In the genomic region with DNA sequence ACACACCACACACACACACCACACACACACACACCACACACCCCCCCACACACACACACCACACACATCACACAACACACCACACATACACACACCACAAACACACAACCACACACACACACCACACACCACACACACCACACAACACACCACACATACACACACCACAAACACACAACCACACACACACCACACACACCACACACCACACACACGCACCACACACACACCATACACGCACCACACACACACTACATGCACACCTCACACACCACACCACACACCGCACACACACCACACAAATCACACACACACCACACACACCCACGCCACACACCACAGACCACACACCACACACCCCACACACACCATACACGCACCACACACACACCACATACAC, we compare ENCODE assay signal across 17 cellular contexts.
DNase-seq lines count a peak whose midpoint lies in the region; TF ChIP-seq lines count a peak whose summit lies in the region.
"Had no signal": no experiment of that assay in that cellular context is flagged by ENCODE, and none has a peak within 500 bp of the region (broad histone marks: within the 10 kb centered on the region; RNA-seq: fewer than 3 reads in every experiment).

No MANE protein-coding gene starts in this region.

- DNase-seq in GM06990 (ENCODE audit: extremely low read depth, insufficient read length) (peak; percentile 42), MG63 (peak; percentile 23), endothelial cell (ENCODE audit: low spot score) (no peak), progenitor cell of endocrine pancreas (ENCODE audit: low spot score, unreplicated experiment) (no peak), HuH-7.5 (ENCODE audit: low spot score) (no peak), COLO829 (ENCODE audit: low spot score) (no peak), NCI-H510A treated with DMSO at 0.1 percent for 48 hours (lab: John Stamatoyannopoulos, UW) (no peak)
- DNase-seq: activated gamma-delta T cell, anterior cingulate cortex, endodermal cell, hypothalamus, NCI-H2171, NCI-H774, PC-3, SJCRH30 had no signal

- H3K9me3 Mint-ChIP-seq in endothelial cell (ENCODE audit: unreplicated experiment) = no peaks in the 10 kb centered on the region
- no peaks in the 10 kb centered on the region for H3K9me3 Mint-ChIP-seq in progenitor cell of endocrine pancreas (ENCODE audit: low read depth)
- H3K9me3 Mint-ChIP-seq: endodermal cell; neural progenitor cell; stimulated activated naive CD8-positive, alpha-beta T cell treated with anti-CD3 and anti-CD28 coated beads, Interleukin-15, Interleukin-2, amounts not matched to agents 100 ng/mL and 50 ng/mL, for 24 hours had no signal

- H3K4me3 ChIP-seq in GM06990 (replicated peaks; ENCODE audit: low read depth, low read length) (no peak overlapping the region), MG63 (no peak overlapping the region)
- H3K4me3 ChIP-seq: neural progenitor cell, SJCRH30 had no signal

- H3K36me3 ChIP-seq in GM06990 (ENCODE audit: control insufficient read depth, insufficient read depth, low read length) (peaks cover 1% of the 10 kb centered on the region), MG63 (peaks cover 2% of the 10 kb centered on the region; the same call in 1 of the 2 replicates)
- H3K36me3 ChIP-seq: neural progenitor cell, SJCRH30 had no signal

- H3K36me3 Mint-ChIP-seq in endothelial cell (ENCODE audit: low read depth, unreplicated experiment) (peaks cover 13% of the 10 kb centered on the region), progenitor cell of endocrine pancreas (ENCODE audit: insufficient read depth) (peaks cover 10% of the 10 kb centered on the region)

- H3K9me3 ChIP-seq in MG63 = no peaks in the 10 kb centered on the region
- H3K9me3 ChIP-seq: SJCRH30 had no signal

- H3K27ac Mint-ChIP-seq in endothelial cell (ENCODE audit: unreplicated experiment) (peak overlapping the region; percentile 13), progenitor cell of endocrine pancreas (peak overlapping the region; percentile 49)
- H3K27ac Mint-ChIP-seq: endodermal cell; neural progenitor cell; stimulated activated naive CD8-positive, alpha-beta T cell treated with anti-CD3 and anti-CD28 coated beads, Interleukin-15, Interleukin-2, amounts not matched to agents 100 ng/mL and 50 ng/mL, for 24 hours had no signal

- TF ChIP-seq CTCF in GM06990 (IDR thresholded peaks at IDR 0.05; ENCODE audit: insufficient read depth, low read length, poor library complexity, severe bottlenecking) = no peak
- no peak for TF ChIP-seq CTCF in endothelial cell (IDR thresholded peaks at IDR 0.05; ENCODE audit: unreplicated experiment)
- TF ChIP-seq CTCF in progenitor cell of endocrine pancreas (IDR thresholded peaks at IDR 0.05; ENCODE audit: unreplicated experiment) = no peak

- H3K27me3 Mint-ChIP-seq in endothelial cell (ENCODE audit: unreplicated experiment) (peaks cover 1% of the 10 kb centered on the region), progenitor cell of endocrine pancreas (no peaks in the 10 kb centered on the region)
- H3K27me3 Mint-ChIP-seq: stimulated activated naive CD8-positive, alpha-beta T cell treated with anti-CD3 and anti-CD28 coated beads, Interleukin-15, Interleukin-2, amounts not matched to agents 100 ng/mL and 50 ng/mL, for 24 hours had no signal

- H3K4me1 Mint-ChIP-seq in endothelial cell (ENCODE audit: unreplicated experiment) (peaks cover 4% of the 10 kb centered on the region), progenitor cell of endocrine pancreas (ENCODE audit: low read depth) (no peaks in the 10 kb centered on the region)
- H3K4me1 Mint-ChIP-seq: endodermal cell, neural progenitor cell had no signal

- H3K27me3 ChIP-seq in GM06990 (replicated peaks; ENCODE audit: control insufficient read depth, insufficient read depth, low read length) (no peaks in the 10 kb centered on the region), MG63 (no peaks in the 10 kb centered on the region)
- H3K27me3 ChIP-seq: neural progenitor cell, SJCRH30 had no signal

- H3K4me3 Mint-ChIP-seq in endothelial cell (ENCODE audit: unreplicated experiment) (peak overlapping the region; percentile 83), progenitor cell of endocrine pancreas (ENCODE audit: low read depth) (no peak overlapping the region)
- H3K4me3 Mint-ChIP-seq: endodermal cell; neural progenitor cell; stimulated activated naive CD8-positive, alpha-beta T cell treated with anti-CD3 and anti-CD28 coated beads, Interleukin-15, Interleukin-2, amounts not matched to agents 100 ng/mL and 50 ng/mL, for 24 hours had no signal

Comparison
In these comparisons a context has a peak if more than half of its experiments do, and no peak if none do; other contexts are left out.
1. DNase-seq: peak in GM06990 (single experiment) and MG63 (single experiment); none in endothelial cell (single experiment), progenitor cell of endocrine pancreas (single experiment), HuH-7.5 (single experiment), COLO829 (single experiment) and NCI-H510A treated with DMSO at 0.1 percent for 48 hours (single experiment).